In the genomic region with DNA sequence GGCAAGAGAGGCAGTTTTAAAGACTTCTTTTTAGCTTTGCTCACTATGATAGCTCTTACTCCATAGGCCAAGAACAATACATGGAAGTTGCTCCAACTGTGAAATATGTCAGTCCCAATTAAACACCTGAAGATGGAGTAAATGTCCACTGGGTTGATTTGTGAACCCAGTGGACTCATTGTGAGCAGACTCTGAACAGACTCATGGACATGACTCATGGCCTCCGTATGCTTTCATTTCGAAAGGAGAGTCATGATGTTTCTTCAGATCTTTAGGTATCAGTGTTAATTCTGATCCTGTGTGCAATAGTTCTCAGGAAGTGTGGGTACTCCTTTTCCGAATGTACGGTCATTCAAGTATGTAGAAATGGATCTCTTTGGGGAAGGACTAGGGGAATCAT, we compare ENCODE assay signal across 15 cellular contexts. TPM values are rescaled to one million over a fixed set of nuclear protein-coding genes. Genes with fewer than 3 reads are reported as not detected.
DNase-seq lines count a peak whose midpoint lies in the region; ATAC-seq, FAIRE-seq and TF ChIP-seq lines count a peak whose summit lies in the region.
"Had no signal": no experiment of that assay in that cellular context is flagged by ENCODE, and none has a peak within 500 bp of the region (broad histone marks: within the 10 kb centered on the region; RNA-seq: fewer than 3 reads in every experiment).

No MANE protein-coding gene starts in this region.

- no peak overlapping the region for H3K56ac ChIP-seq in H1 (replicated peaks; ENCODE audit: insufficient read length, low read depth, low read length)

- no peaks in the 10 kb centered on the region for H3K27me3 Mint-ChIP-seq in activated CD4-positive, alpha-beta T cell treated with anti-CD3 and anti-CD28 coated beads, Interleukin-2, amount 10 ng/mL, durations not matched to agents 24 days and 14 days

- H3K23ac ChIP-seq in H1 (ENCODE audit: insufficient read length): no peak overlapping the region

- POLR2A ChIA-PET in H1 (lab: Charles Lee; ENCODE audit: partially characterized antibody): no interaction called here

- H2BK5ac ChIP-seq in H1 (ENCODE audit: low read depth, low read length): no peak overlapping the region

- H2BK15ac ChIP-seq in H1 (ENCODE audit: low read length): no peak overlapping the region

- no peak for ATAC-seq in HG02970 (IDR thresholded peaks at IDR 0.05; ENCODE audit: low FRiP score, unreplicated experiment)

- no peak for TF ChIP-seq CTCF in H1 (IDR thresholded peaks at IDR 0.05; ENCODE audit: control extremely low read depth in 1 of 3, insufficient read depth in 1 of 3, low read depth in 1 of 3, low read length in 3 of 3)

- no peaks in the 10 kb centered on the region for H3K36me3 ChIP-seq in H1 (ENCODE audit: control insufficient read depth in 2 of 4, insufficient read depth in 4 of 4, low read length in 3 of 4)
- H3K36me3 ChIP-seq: HAP-1, uterus had no signal

- 0 out of 2 replicates have a peak overlapping the region, but pooled peaks have one; percentile 15 for H2AFZ ChIP-seq in H1 (ENCODE audit: low read length)

- H2BK120ac ChIP-seq in H1 (replicated peaks; ENCODE audit: low read depth, low read length): no peak overlapping the region

- TF ChIP-seq RAD21 in H1 (IDR thresholded peaks at IDR 0.05 in 1 of 2, conservative IDR thresholded peaks at IDR 0.05 in 1 of 2; ENCODE audit: low read depth in 2 of 2, low read length in 2 of 2): no peak

- no peaks in the 10 kb centered on the region for H3K4me1 ChIP-seq in H1 (replicated peaks in 1 of 4; ENCODE audit: control insufficient read depth in 3 of 4, insufficient read depth in 4 of 4, low read length in 3 of 4)
- H3K4me1 ChIP-seq: HAP-1, uterus had no signal

- no peak for TF ChIP-seq POLR2A in H1 (IDR thresholded peaks at IDR 0.05; ENCODE audit: control extremely low read depth in 1 of 2, low read depth in 2 of 2, low read length in 2 of 2)

- H3K4me3 Mint-ChIP-seq in activated CD4-positive, alpha-beta T cell treated with anti-CD3 and anti-CD28 coated beads, Interleukin-2, amount 10 ng/mL, durations not matched to agents 24 days and 14 days: no peak overlapping the region
- H3K4me3 Mint-ChIP-seq: endodermal cell, memory B cell had no signal

- no peak overlapping the region for H4K91ac ChIP-seq in H1 (replicated peaks; ENCODE audit: insufficient read length, low read length)

- no peaks in the 10 kb centered on the region for H3K23me2 ChIP-seq in H1 (ENCODE audit: low read depth, low read length)

- no peak overlapping the region for H3K4ac ChIP-seq in H1 (replicated peaks; ENCODE audit: insufficient read length, low read depth, low read length)

- H3K79me1 ChIP-seq in H1 (ENCODE audit: low read depth, low read length): no peaks in the 10 kb centered on the region

- no peaks in the 10 kb centered on the region for H3K36me3 Mint-ChIP-seq in activated CD4-positive, alpha-beta T cell treated with anti-CD3 and anti-CD28 coated beads, Interleukin-2, amount 10 ng/mL, durations not matched to agents 24 days and 14 days (ENCODE audit: low read depth)
- H3K36me3 Mint-ChIP-seq: memory B cell had no signal

- H4K8ac ChIP-seq in H1 (ENCODE audit: extremely low read depth, insufficient read depth, low read length): no peak overlapping the region

- no peaks in the 10 kb centered on the region for H4K20me1 ChIP-seq in H1 (replicated peaks in 1 of 2; ENCODE audit: control insufficient read depth in 1 of 2, insufficient read depth in 2 of 2, low read length in 2 of 2)

- intact Hi-C loops in activated CD4-positive, alpha-beta T cell treated with anti-CD3 and anti-CD28 coated beads, Interleukin-2, amount 10 ng/mL, durations not matched to agents 24 days and 14 days (cut with micrococcal nuclease): no loop called here

- H3K4me1 Mint-ChIP-seq in activated CD4-positive, alpha-beta T cell treated with anti-CD3 and anti-CD28 coated beads, Interleukin-2, amount 10 ng/mL, durations not matched to agents 24 days and 14 days: peaks cover 5% of the 10 kb centered on the region
- H3K4me1 Mint-ChIP-seq: memory B cell had no signal

- H4K5ac ChIP-seq in H1 (ENCODE audit: insufficient read length, low read depth, low read length): no peak overlapping the region

- H3K9me3 Mint-ChIP-seq in activated CD4-positive, alpha-beta T cell treated with anti-CD3 and anti-CD28 coated beads, Interleukin-2, amount 10 ng/mL, durations not matched to agents 24 days and 14 days: no peaks in the 10 kb centered on the region
- H3K9me3 Mint-ChIP-seq: endodermal cell, memory B cell had no signal

- H3K27ac Mint-ChIP-seq in activated CD4-positive, alpha-beta T cell treated with anti-CD3 and anti-CD28 coated beads, Interleukin-2, amount 10 ng/mL, durations not matched to agents 24 days and 14 days: no peak overlapping the region
- H3K27ac Mint-ChIP-seq: endodermal cell, memory B cell had no signal

- no peak overlapping the region for H2BK20ac ChIP-seq in H1 (ENCODE audit: low read length)

- no peaks in the 10 kb centered on the region for H3K9me3 ChIP-seq in H1 (ENCODE audit: insufficient read depth in 2 of 2, low read depth in 1 of 2, low read length in 1 of 2)
- H3K9me3 ChIP-seq: HAP-1, uterus had no signal

- H2BK12ac ChIP-seq in H1 (ENCODE audit: low read depth, low read length): no peak overlapping the region

- DNase-seq in activated CD4-positive, alpha-beta T cell treated with anti-CD3 and anti-CD28 coated beads, Interleukin-2, amount 10 ng/mL, durations not matched to agents 24 days and 14 days: peak; percentile 48
- no peak for DNase-seq in activated CD4-positive, alpha-beta T cell treated with anti-CD3 and anti-CD28 coated beads, Interleukin-2, amount 50 U/mL, for 1 hour
- DNase-seq in NCI-H226 (peak; percentile 83), H1 (ENCODE audit: low read depth in 1 of 2, low spot score in 2 of 2) (no peak), renal cortical epithelial cell (ENCODE audit: low read depth) (peak; percentile 77), DMS79 (lab: John Stamatoyannopoulos, UW) (no peak)
- no peak for DNase-seq in effector CD8-positive, alpha-beta T cell (lab: John Stamatoyannopoulos, UW)
- DNase-seq: DND-41, endodermal cell, NCI-H1436, NCI-H748 treated with DMSO at 0.1 percent for 48 hours, uterus had no signal

- H3K14ac ChIP-seq in H1 (ENCODE audit: insufficient read length): no peak overlapping the region

- H3K4me3 ChIP-seq in H1 (ENCODE audit: extremely low read depth in 1 of 4, insufficient read depth in 2 of 4, low read depth in 3 of 4, low read length in 4 of 4): no peak overlapping the region
- H3K4me3 ChIP-seq: HAP-1, uterus had no signal

- TF ChIP-seq EP300 in H1 (IDR thresholded peaks at IDR 0.05; ENCODE audit: borderline replicate concordance in 1 of 2, low read depth in 2 of 2, low read length in 2 of 2): no peak

- no peak overlapping the region for H3K18ac ChIP-seq in H1 (ENCODE audit: extremely low read depth, low read length)

- H2AK5ac ChIP-seq in H1 (ENCODE audit: low read depth, low read length): no peak overlapping the region

- FAIRE-seq in H1 (lab: Jason Lieb, UNC): peak; percentile 13

- WGBS in H1 (ENCODE audit: extremely low coverage in 1 of 2, insufficient coverage in 1 of 2, insufficient read length in 1 of 2, insufficient replicate concordance in 2 of 2, low coverage in 1 of 2, low lambda C conversion rate in 2 of 2, missing lambda C conversion rate in 1 of 2), 2 experiments: 85% methylated on average over 4 of the region's 4 CpGs; no CpG with 5 or more reads in 1 of the 2 experiments

- H3K4me2 ChIP-seq in H1 (ENCODE audit: insufficient read depth in 1 of 2, low read depth in 2 of 2, low read length in 2 of 2): no peak overlapping the region

- H3K79me2 ChIP-seq in H1 (ENCODE audit: control insufficient read depth in 1 of 2, insufficient read depth in 2 of 2, low read length in 2 of 2): no peaks in the 10 kb centered on the region

- H3K27ac ChIP-seq in H1 (ENCODE audit: low read depth, low read length): no peak overlapping the region
- H3K27ac ChIP-seq: uterus had no signal

- no peaks in the 10 kb centered on the region for H3K27me3 ChIP-seq in H1 (replicated peaks in 1 of 4; ENCODE audit: control insufficient read depth in 3 of 4, extremely low read depth in 1 of 4, insufficient read depth in 3 of 4, low read length in 3 of 4)
- H3K27me3 ChIP-seq: uterus had no signal

- no peak overlapping the region for H3K9ac ChIP-seq in H1 (replicated peaks in 1 of 4; ENCODE audit: extremely low read depth in 1 of 4, low read depth in 3 of 4, low read length in 3 of 4)

- CTCF ChIA-PET in H1 (lab: Charles Lee; ENCODE audit: partially characterized antibody): no interaction called here

TF ChIP-seq in H1, 55 proteins besides CTCF, POLR2A, EP300 and RAD21 (continues in another document):
- TF ChIP-seq EGR1 (IDR thresholded peaks at IDR 0.05; ENCODE audit: borderline replicate concordance, low read depth, low read length): no peak
- no peak for TF ChIP-seq MAFK (IDR thresholded peaks at IDR 0.05; ENCODE audit: low read depth, low read length)
- no peak for TF ChIP-seq KDM4A (IDR thresholded peaks at IDR 0.05; ENCODE audit: low read depth, low read length, severe bottlenecking)
- no peak for TF ChIP-seq NRF1 (IDR thresholded peaks at IDR 0.05; ENCODE audit: low read depth, low read length)
- no peak for TF ChIP-seq HDAC2 (IDR thresholded peaks at IDR 0.05; ENCODE audit: borderline replicate concordance in 1 of 2, low read depth in 2 of 2, low read length in 2 of 2)
- no peak for TF ChIP-seq CEBPB (IDR thresholded peaks at IDR 0.05; ENCODE audit: low read depth, low read length)
- TF ChIP-seq, protein P1, sequence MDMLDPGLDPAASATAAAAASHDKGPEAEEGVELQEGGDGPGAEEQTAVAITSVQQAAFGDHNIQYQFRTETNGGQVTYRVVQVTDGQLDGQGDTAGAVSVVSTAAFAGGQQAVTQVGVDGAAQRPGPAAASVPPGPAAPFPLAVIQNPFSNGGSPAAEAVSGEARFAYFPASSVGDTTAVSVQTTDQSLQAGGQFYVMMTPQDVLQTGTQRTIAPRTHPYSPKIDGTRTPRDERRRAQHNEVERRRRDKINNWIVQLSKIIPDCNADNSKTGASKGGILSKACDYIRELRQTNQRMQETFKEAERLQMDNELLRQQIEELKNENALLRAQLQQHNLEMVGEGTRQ (IDR thresholded peaks at IDR 0.05; ENCODE audit: low read length): no peak
- TF ChIP-seq BACH1 (IDR thresholded peaks at IDR 0.05; ENCODE audit: low read length): no peak

RNA-seq across cellular contexts. Expression of gene CWC22, which starts 5.4 kb away (rescaled TPM):
- 30.0 and 30.2 TPM in 2 replicates for total RNA-seq in activated CD4-positive, alpha-beta T cell treated with anti-CD3 and anti-CD28 coated beads, Interleukin-2, amount 10 ng/mL, durations not matched to agents 24 days and 14 days
- 30.2 and 34.0 TPM in 2 replicates for total RNA-seq in H1 (2021; fragmentation: NEBNext Ultra II Directional; extraction: Animal tissue kit (Norgen Biotek cat#: 25700))
- 2.7 and 3.7 TPM in 2 replicates for polyA plus RNA-seq in H1 (2011; rRNA removed)
- polyA plus RNA-seq in H1 (2011; cell fraction: cytosol; rRNA removed): 6.7 TPM
- 2.9 TPM for polyA plus RNA-seq in H1 (2011; cell fraction: nucleus; rRNA removed)
- polyA plus RNA-seq in H1 (2012, experiment 1 of 2): 17.0 to 40.2 TPM (median 21.2 TPM) in 4 replicates
- polyA plus RNA-seq in H1 (2012, experiment 2 of 2): 1.3 TPM
- polyA plus RNA-seq in H1 (2013, experiment 1 of 2): 34.5 TPM
- 33.4 TPM for polyA plus RNA-seq in H1 (2013, experiment 2 of 2)
- 8.2 and 12.9 TPM in 2 replicates for polyA minus RNA-seq in H1 (2011; rRNA and poly(A)+ RNA removed)
- 6.4 TPM for polyA minus RNA-seq in H1 (2011; cell fraction: cytosol; rRNA and poly(A)+ RNA removed)
- 16.6 TPM for polyA minus RNA-seq in H1 (2011; cell fraction: nucleus; rRNA and poly(A)+ RNA removed)
- total RNA-seq in renal cortical epithelial cell: 12.0 and 25.9 TPM in 2 replicates

Comparison
In these comparisons a context has a peak if more than half of its experiments do, and no peak if none do; other contexts are left out.
1. DNase-seq: peak in activated CD4-positive, alpha-beta T cell treated with anti-CD3 and anti-CD28 coated beads, Interleukin-2, amount 10 ng/mL, durations not matched to agents 24 days and 14 days (single experiment), NCI-H226 (single experiment) and renal cortical epithelial cell (single experiment); none in activated CD4-positive, alpha-beta T cell treated with anti-CD3 and anti-CD28 coated beads, Interleukin-2, amount 50 U/mL, for 1 hour (single experiment), H1 (0 of 2), effector CD8-positive, alpha-beta T cell (single experiment) and DMS79 (single experiment).